Comparison of ENCODE assay signal across 22 cellular contexts in the genomic region with DNA sequence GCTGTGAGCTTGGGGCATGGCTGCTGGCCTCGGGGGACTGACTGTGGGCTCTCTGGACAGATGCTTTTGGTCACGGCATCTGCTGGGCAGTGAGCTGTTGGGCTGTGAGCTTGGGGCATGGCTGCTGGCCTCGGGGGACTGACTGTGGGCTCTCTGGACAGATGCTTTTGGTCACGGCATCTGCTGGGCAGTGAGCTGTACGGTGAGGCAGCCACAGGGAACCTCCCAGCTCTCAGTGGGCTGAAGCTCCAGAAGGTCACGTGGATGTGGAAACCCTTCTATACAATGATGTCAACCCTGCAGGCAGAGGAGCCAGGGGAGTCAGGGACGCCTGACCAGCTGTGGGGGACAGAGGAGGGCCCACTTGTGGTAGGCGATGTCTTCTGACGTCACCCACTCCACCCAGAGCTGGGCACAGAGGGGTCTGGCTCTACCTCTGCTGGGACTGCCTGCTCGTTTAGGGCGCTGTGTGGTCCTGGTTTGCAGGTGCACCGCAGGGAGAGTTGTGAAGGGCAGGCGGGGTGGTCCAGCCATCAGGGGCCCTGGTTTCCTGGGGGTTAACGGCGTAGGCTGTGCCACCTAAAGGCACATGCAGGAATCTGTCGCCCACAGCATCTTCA.
A peak's percentile ranks its signal among the peaks of the same experiment; 100 is the strongest.
DNase-seq lines count a peak whose midpoint lies in the region; ATAC-seq, FAIRE-seq and TF ChIP-seq lines count a peak whose summit lies in the region.
"Had no signal": no experiment of that assay in that cellular context is flagged by ENCODE, and none has a peak within 500 bp of the region (broad histone marks: within the 10 kb centered on the region; RNA-seq: fewer than 3 reads in every experiment).

No MANE protein-coding gene starts in this region.

- H2AFZ ChIP-seq in H9 (ENCODE audit: low read length): no peak overlapping the region

- H4K91ac ChIP-seq in H9 (ENCODE audit: insufficient read length, low read depth, low read length): no peak overlapping the region

- H2BK5ac ChIP-seq in H9 (ENCODE audit: insufficient read length, low read length): no peak overlapping the region

- H3K27me3 Mint-ChIP-seq in CD14-positive monocyte (ENCODE audit: low read depth in 3 of 3): peaks cover 22 to 39% (median 25%) of the 10 kb centered on the region in 3 donors
- peaks cover 9% of the 10 kb centered on the region for H3K27me3 Mint-ChIP-seq in H9 (ENCODE audit: low read depth)

- FAIRE-seq in kidney (lab: Jason Lieb, UNC): no peak
- FAIRE-seq: D721Med, G401.6, RCC 7860 had no signal

- peaks cover 2% of the 10 kb centered on the region for H3K23me2 ChIP-seq in H9 (ENCODE audit: insufficient read length, low read depth, low read length, poor library complexity, severe bottlenecking)

- peaks cover 10% of the 10 kb centered on the region; the same call in 1 of the 2 replicates for H3K79me2 ChIP-seq in H9 (ENCODE audit: insufficient read depth, low read length)

- H2BK12ac ChIP-seq in H9 (ENCODE audit: insufficient read length, low read depth, low read length): no peak overlapping the region

- no peak overlapping the region for H3K18ac ChIP-seq in H9 (ENCODE audit: insufficient read length, low read depth, low read length)

- H2AK5ac ChIP-seq in H9 (ENCODE audit: insufficient read length, low read length): no peak overlapping the region

- H3K27me3 ChIP-seq in H9 (ENCODE audit: insufficient read depth, low read length): no peaks in the 10 kb centered on the region

- H3K4me3 Mint-ChIP-seq in CD14-positive monocyte (no peak overlapping the region), H9 (no peak overlapping the region)
- H3K4me3 Mint-ChIP-seq: CD8-positive, alpha-beta memory T cell; HFFc6 had no signal

- TF ChIP-seq CTCF in CD14-positive monocyte (IDR thresholded peaks at IDR 0.05) (no peak), H9 (conservative IDR thresholded peaks at IDR 0.05) (no peak), kidney (IDR thresholded peaks at IDR 0.05; ENCODE audit: borderline replicate concordance, extremely low read depth, insufficient read depth) (no peak)

- peak; percentile 41 for DNase-seq in CD14-positive monocyte (ENCODE audit: low spot score)
- no peak for DNase-seq in H9
- peak; percentile 59 for DNase-seq in kidney
- DNase-seq in posterior vena cava (ENCODE audit: low spot score): peak; percentile 54
- DNase-seq in stimulated activated CD4-positive, alpha-beta T cell treated with anti-CD3 and anti-CD28 coated beads, Interleukin-4, amount 100 ng/mL, for 24 hours: no peak
- DNase-seq in kidney tubule cell (ENCODE audit: low spot score): no peak
- DNase-seq in dermis blood vessel endothelial cell: no peak
- DNase-seq: DMS79 treated with DMSO at 0.1 percent for 48 hours, HFFc6, NCI-H1092, NCI-H146, NCI-H2107, NCI-H226, NCI-H526 treated with DMSO at 0.1 percent for 48 hours, SIG-M5 had no signal

- H3K4me2 ChIP-seq in H9 (ENCODE audit: insufficient read depth, insufficient read length, low read length): peak overlapping the region; percentile 7
- H3K4me2 ChIP-seq: BLaER1, KMS-11 had no signal

- H3K9me3 Mint-ChIP-seq in CD14-positive monocyte (peaks cover 0 to 4% (median 0%) of the 10 kb centered on the region in 7 donors), H9 (no peaks in the 10 kb centered on the region)
- H3K9me3 Mint-ChIP-seq: CD8-positive, alpha-beta memory T cell had no signal

- no peaks in the 10 kb centered on the region for H3K36me3 ChIP-seq in kidney (ENCODE audit: control insufficient read depth in 1 of 2, insufficient read depth in 2 of 2, low read length in 2 of 2)
- H3K36me3 ChIP-seq: BLaER1 had no signal

- H3K27ac Mint-ChIP-seq in CD14-positive monocyte (no peak overlapping the region), H9 (no peak overlapping the region)
- H3K27ac Mint-ChIP-seq: CD8-positive, alpha-beta memory T cell; HFFc6 had no signal

- intact Hi-C loops in CD14-positive monocyte (cut with micrococcal nuclease): no loop called here
- intact Hi-C loops in kidney (cut with DNase I): no loop called here
- intact Hi-C loops in posterior vena cava (cut with DNase I): no loop called here

- H2BK20ac ChIP-seq in H9 (ENCODE audit: low read depth, low read length, poor library complexity, severe bottlenecking): no peak overlapping the region

- ATAC-seq in SK-N-SH treated with all-trans-retinoic acid at 6 μM for 48 hours: no peak

- no peak overlapping the region for H4K8ac ChIP-seq in H9 (replicated peaks; ENCODE audit: insufficient read length, low read depth, low read length)

- peaks cover 8% of the 10 kb centered on the region for H3K4me1 Mint-ChIP-seq in CD14-positive monocyte
- H3K4me1 Mint-ChIP-seq in H9: peaks cover 42 to 72% of the 10 kb centered on the region in 2 experiments
- H3K4me1 Mint-ChIP-seq: CD8-positive, alpha-beta memory T cell had no signal

- no peak overlapping the region for H3K14ac ChIP-seq in H9 (ENCODE audit: insufficient read depth, low read length)

- peaks cover 3% of the 10 kb centered on the region for H3K79me1 ChIP-seq in H9 (ENCODE audit: insufficient read depth, low read depth, low read length, poor library complexity, severe bottlenecking)

- no peak overlapping the region for H3K4me3 ChIP-seq in kidney (ENCODE audit: low read length in 2 of 2)
- H3K4me3 ChIP-seq: BLaER1 had no signal

- H4K5ac ChIP-seq in H9 (ENCODE audit: insufficient read length, low read depth, low read length): no peak overlapping the region

- no peak overlapping the region for H3T11ph ChIP-seq in H9 (ENCODE audit: low read length)

- H3K9me3 ChIP-seq in H9 (ENCODE audit: control insufficient read depth, low read depth, low read length): no peaks in the 10 kb centered on the region
- H3K9me3 ChIP-seq in kidney (ENCODE audit: control insufficient read depth in 1 of 2, low read length in 2 of 2): no peaks in the 10 kb centered on the region
- H3K9me3 ChIP-seq: BLaER1 had no signal

- no peak overlapping the region for H3K4ac ChIP-seq in H9 (ENCODE audit: low read depth, low read length)

- no peaks in the 10 kb centered on the region for H4K20me1 ChIP-seq in H9 (ENCODE audit: control insufficient read depth, insufficient read depth, insufficient read length)

- peaks cover 7% of the 10 kb centered on the region; the same call in 1 of the 2 replicates for H3K4me1 ChIP-seq in H9 (ENCODE audit: insufficient read depth, low read length)
- H3K4me1 ChIP-seq in kidney (ENCODE audit: control insufficient read depth in 1 of 2, insufficient read depth in 1 of 2, low read depth in 1 of 2, low read length in 2 of 2): no peaks in the 10 kb centered on the region
- H3K4me1 ChIP-seq: BLaER1 had no signal

- no peak overlapping the region for H3K56ac ChIP-seq in H9 (ENCODE audit: insufficient read length, low read depth, low read length)

- H3K9ac ChIP-seq in H9 (ENCODE audit: extremely low read depth, insufficient read length, low read length): no peak overlapping the region
- H3K9ac ChIP-seq in kidney (ENCODE audit: low read length in 2 of 2): no peak overlapping the region
- H3K9ac ChIP-seq: BLaER1, KMS-11 had no signal

- no peak overlapping the region for H2BK15ac ChIP-seq in H9 (ENCODE audit: low read depth, low read length)

- no peak overlapping the region for H2BK120ac ChIP-seq in H9 (ENCODE audit: low read depth, low read length, poor library complexity, severe bottlenecking)

- H3K27ac ChIP-seq in H9 (ENCODE audit: insufficient read length, low read depth, low read length) (no peak overlapping the region), kidney (ENCODE audit: low read depth in 2 of 2, low read length in 2 of 2) (no peak overlapping the region)
- H3K27ac ChIP-seq: BLaER1, KMS-11 had no signal

- no peak overlapping the region for H3K23ac ChIP-seq in H9 (ENCODE audit: insufficient read length, low read depth, low read length)

- no CpG with 5 or more reads among the region's 16 CpGs for WGBS in H9 (ENCODE audit: extremely low coverage, insufficient read length, low lambda C conversion rate)

- no peaks in the 10 kb centered on the region for H3K36me3 Mint-ChIP-seq in CD14-positive monocyte
- peaks cover 0 to 10% (median 4%) of the 10 kb centered on the region in 3 experiments; a peak in 2 of 7 replicates for H3K36me3 Mint-ChIP-seq in H9 (ENCODE audit: insufficient read depth in 1 of 3, low read depth in 3 of 3)
- H3K36me3 Mint-ChIP-seq: CD8-positive, alpha-beta memory T cell had no signal

TF ChIP-seq in SK-N-SH treated with all-trans-retinoic acid at 6 μM for 48 hours, 23 proteins besides CTCF, POLR2A, EP300 and RAD21:
- TF ChIP-seq OSR1 (CRISPR knock-in tag; IDR thresholded peaks at IDR 0.05) (no peak), ZNF8 (CRISPR knock-in tag; IDR thresholded peaks at IDR 0.05) (no peak), BACH2 (CRISPR knock-in tag; IDR thresholded peaks at IDR 0.05; ENCODE audit: borderline replicate concordance) (no peak), CREB5 (CRISPR knock-in tag; IDR thresholded peaks at IDR 0.05; ENCODE audit: low read depth) (no peak), ISL1 (CRISPR knock-in tag; IDR thresholded peaks at IDR 0.05) (no peak), ZNF565 (CRISPR knock-in tag; conservative IDR thresholded peaks at IDR 0.05; ENCODE audit: low read depth) (no peak), ZC3H10 (CRISPR knock-in tag; IDR thresholded peaks at IDR 0.05) (no peak)

Comparison
In these comparisons a context has a peak if more than half of its experiments do, and no peak if none do; other contexts are left out.
1. DNase-seq: peak in CD14-positive monocyte (single experiment), kidney (single experiment) and posterior vena cava (single experiment); none in H9 (single experiment), stimulated activated CD4-positive, alpha-beta T cell treated with anti-CD3 and anti-CD28 coated beads, Interleukin-4, amount 100 ng/mL, for 24 hours (single experiment), kidney tubule cell (single experiment) and dermis blood vessel endothelial cell (single experiment).